In genomic region chr13:102707465-102707864, GRCh38 we compare ENCODE assay signal across 9 cellular contexts. TPM values are rescaled to one million over a fixed set of nuclear protein-coding genes. Genes with fewer than 3 reads are reported as not detected.
DNase-seq lines count a peak whose midpoint lies in the region; ATAC-seq and TF ChIP-seq lines count a peak whose summit lies in the region.
"Had no signal": no experiment of that assay in that cellular context is flagged by ENCODE, and none has a peak within 500 bp of the region (broad histone marks: within the 10 kb centered on the region; RNA-seq: fewer than 3 reads in every experiment).

No MANE protein-coding gene starts in this region.

- H3K4me3 ChIP-seq in adrenal gland, result no peak overlapping the region

- H3K27me3 ChIP-seq in adrenal gland, result peaks cover 4% of the 10 kb centered on the region

- no peaks in the 10 kb centered on the region for H3K36me3 Mint-ChIP-seq in activated T-helper 2 cell treated with anti-CD3 and anti-CD28 coated beads, Interferon-gamma antibody, Interleukin-2, Interleukin-4, amounts not matched to agents 10 μg/mL and 5 μg/mL and 100 μg/mL, durations not matched to agents 14 hours and 24 hours and 36 hours (ENCODE audit: low read depth)
- no peaks in the 10 kb centered on the region for H3K36me3 Mint-ChIP-seq in effector memory CD8-positive, alpha-beta T cell (ENCODE audit: insufficient read depth)

- no peaks in the 10 kb centered on the region for H3K9me3 Mint-ChIP-seq in activated T-helper 2 cell treated with anti-CD3 and anti-CD28 coated beads, Interferon-gamma antibody, Interleukin-2, Interleukin-4, amounts not matched to agents 10 μg/mL and 5 μg/mL and 100 μg/mL, durations not matched to agents 14 hours and 24 hours and 36 hours
- H3K9me3 Mint-ChIP-seq in effector memory CD8-positive, alpha-beta T cell, result peaks cover 0 to 7% of the 10 kb centered on the region in 2 donors
- H3K9me3 Mint-ChIP-seq: dendritic cell treated with granulocyte-macrophage colony-stimulating factor and Interleukin-4, amounts not matched to agents 40 ng/mL and 50 ng/mL, for 4 days had no signal

- H3K4me1 Mint-ChIP-seq in activated T-helper 2 cell treated with anti-CD3 and anti-CD28 coated beads, Interferon-gamma antibody, Interleukin-2, Interleukin-4, amounts not matched to agents 10 μg/mL and 5 μg/mL and 100 μg/mL, durations not matched to agents 14 hours and 24 hours and 36 hours (ENCODE audit: low read depth), result peaks cover 6% of the 10 kb centered on the region
- H3K4me1 Mint-ChIP-seq in effector memory CD8-positive, alpha-beta T cell (ENCODE audit: low read depth in 2 of 2), result no peaks in the 10 kb centered on the region

- no peaks in the 10 kb centered on the region for H3K36me3 ChIP-seq in adrenal gland (replicated peaks in 1 of 2)

- 18 to 30% (median 19%) methylated on average over 4 of the region's 4 CpGs for WGBS in adrenal gland, 4 donors

- no peak for TF ChIP-seq CTCF in adrenal gland (IDR thresholded peaks at IDR 0.05)

- no peak overlapping the region for H3K27ac ChIP-seq in adrenal gland

- intact Hi-C loops in adrenal gland (cut with DNase I), result no loop called here
- intact Hi-C loops in activated T-helper 2 cell treated with anti-CD3 and anti-CD28 coated beads, Interferon-gamma antibody, Interleukin-2, Interleukin-4, amounts not matched to agents 10 μg/mL and 5 μg/mL and 100 μg/mL, durations not matched to agents 14 hours and 24 hours and 36 hours (cut with micrococcal nuclease), result no loop called here

- no peaks in the 10 kb centered on the region for H3K9me3 ChIP-seq in adrenal gland (replicated peaks in 1 of 3)

- peaks cover 20% of the 10 kb centered on the region for H3K27me3 Mint-ChIP-seq in activated T-helper 2 cell treated with anti-CD3 and anti-CD28 coated beads, Interferon-gamma antibody, Interleukin-2, Interleukin-4, amounts not matched to agents 10 μg/mL and 5 μg/mL and 100 μg/mL, durations not matched to agents 14 hours and 24 hours and 36 hours (ENCODE audit: low read depth)
- peaks cover 27 to 52% of the 10 kb centered on the region in 2 donors for H3K27me3 Mint-ChIP-seq in effector memory CD8-positive, alpha-beta T cell
- H3K27me3 Mint-ChIP-seq: dendritic cell treated with granulocyte-macrophage colony-stimulating factor and Interleukin-4, amounts not matched to agents 40 ng/mL and 50 ng/mL, for 4 days had no signal

- DNase-seq in AG08396 (ENCODE audit: low spot score) (peak; percentile 50), LHCN-M2 (ENCODE audit: low read depth) (peak; percentile 93), adrenal gland (peak in 4 of 7 donors; percentile 30 to 42 (median 32)), kidney glomerular epithelial cell (lab: John Stamatoyannopoulos, UW) (peak; percentile 96)
- no peak for DNase-seq in activated T-helper 2 cell treated with anti-CD3 and anti-CD28 coated beads, Interferon-gamma antibody, Interleukin-2, Interleukin-4, amounts not matched to agents 10 μg/mL and 5 μg/mL and 100 μg/mL, durations not matched to agents 14 hours and 24 hours and 36 hours (ENCODE audit: low spot score)
- no peak for DNase-seq in effector memory CD8-positive, alpha-beta T cell

- H3K27ac Mint-ChIP-seq in activated T-helper 2 cell treated with anti-CD3 and anti-CD28 coated beads, Interferon-gamma antibody, Interleukin-2, Interleukin-4, amounts not matched to agents 10 μg/mL and 5 μg/mL and 100 μg/mL, durations not matched to agents 14 hours and 24 hours and 36 hours, result no peak overlapping the region
- H3K27ac Mint-ChIP-seq in effector memory CD8-positive, alpha-beta T cell, result no peak overlapping the region
- H3K27ac Mint-ChIP-seq: dendritic cell treated with granulocyte-macrophage colony-stimulating factor and Interleukin-4, amounts not matched to agents 40 ng/mL and 50 ng/mL, for 4 days had no signal

- H3K4me3 Mint-ChIP-seq in activated T-helper 2 cell treated with anti-CD3 and anti-CD28 coated beads, Interferon-gamma antibody, Interleukin-2, Interleukin-4, amounts not matched to agents 10 μg/mL and 5 μg/mL and 100 μg/mL, durations not matched to agents 14 hours and 24 hours and 36 hours (ENCODE audit: low read depth), result no peak overlapping the region
- no peak overlapping the region for H3K4me3 Mint-ChIP-seq in effector memory CD8-positive, alpha-beta T cell
- H3K4me3 Mint-ChIP-seq: dendritic cell treated with granulocyte-macrophage colony-stimulating factor and Interleukin-4, amounts not matched to agents 40 ng/mL and 50 ng/mL, for 4 days had no signal

- H3K4me1 ChIP-seq in adrenal gland (replicated peaks in 1 of 2), result peaks cover 6 to 13% of the 10 kb centered on the region in 2 donors

- TF ChIP-seq POLR2A in adrenal gland (IDR thresholded peaks at IDR 0.05), result no peak

- ATAC-seq in effector memory CD8-positive, alpha-beta T cell (replicated peaks), result no peak
- ATAC-seq in GM18870 (IDR thresholded peaks at IDR 0.05; ENCODE audit: unreplicated experiment) (no peak), HG03280 (IDR thresholded peaks at IDR 0.05; ENCODE audit: unreplicated experiment) (no peak)

RNA-seq across cellular contexts. Expression of gene METTL21C, which starts 12.6 kb away (rescaled TPM):
- not detected in 2 replicates for total RNA-seq in LHCN-M2 (2014; rRNA removed)
- not detected for polyA plus RNA-seq in LHCN-M2 (2012)
- total RNA-seq in adrenal gland, result not detected
- polyA plus RNA-seq in adrenal gland, result not detected
- not detected in 2 replicates for total RNA-seq in activated T-helper 2 cell treated with anti-CD3 and anti-CD28 coated beads, Interferon-gamma antibody, Interleukin-2, Interleukin-4, amounts not matched to agents 10 μg/mL and 5 μg/mL and 100 μg/mL, durations not matched to agents 14 hours and 24 hours and 36 hours

Comparison
In these comparisons a context has a peak if more than half of its experiments do, and no peak if none do; other contexts are left out.
1. DNase-seq: peak in AG08396 (single experiment), LHCN-M2 (single experiment), adrenal gland (4 of 7) and kidney glomerular epithelial cell (single experiment); none in activated T-helper 2 cell treated with anti-CD3 and anti-CD28 coated beads, Interferon-gamma antibody, Interleukin-2, Interleukin-4, amounts not matched to agents 10 μg/mL and 5 μg/mL and 100 μg/mL, durations not matched to agents 14 hours and 24 hours and 36 hours (single experiment) and effector memory CD8-positive, alpha-beta T cell (0 of 3).